In genomic region chr3:39180546-39181346, GRCh38 we compare ENCODE assay signal across 8 cellular contexts. TPM values are rescaled to one million over a fixed set of nuclear protein-coding genes. Genes with fewer than 3 reads are reported as not detected.
DNase-seq lines count a peak whose midpoint lies in the region; ATAC-seq and TF ChIP-seq lines count a peak whose summit lies in the region.

No MANE protein-coding gene starts in this region.

- peak; percentile 72 to 86 for ATAC-seq in activated naive CD4-positive, alpha-beta T cell treated with anti-CD3 and anti-CD28 coated beads, Interleukin-2, amount 50 U/mL, for 72 hours
- ATAC-seq in Right ventricle myocardium superior (ENCODE audit: poor library complexity), result peak; percentile 87

- peaks cover 8 to 9% of the 10 kb centered on the region in 2 donors for H3K36me3 Mint-ChIP-seq in activated naive CD4-positive, alpha-beta T cell treated with anti-CD3 and anti-CD28 coated beads, Interleukin-2, amount 50 U/mL, for 72 hours

- H3K36me3 ChIP-seq in HEK293 (ENCODE audit: control insufficient read depth in 2 of 2, insufficient read depth in 1 of 2, low read length in 2 of 2) (no peaks in the 10 kb centered on the region), ovary (no peaks in the 10 kb centered on the region), thymus (ENCODE audit: control insufficient read depth, insufficient read depth) (no peaks in the 10 kb centered on the region)

- 3 to 4% (median 4%) methylated on average over 53 to 64 of the region's 64 CpGs for WGBS in ovary, 3 donors
- WGBS in thymus, result 3% methylated on average over 64 of the region's 64 CpGs

- H3K4me1 ChIP-seq in HEK293 (ENCODE audit: control insufficient read depth, insufficient read depth, low read length), result no peaks in the 10 kb centered on the region; the same call in 1 of the 2 replicates
- H3K4me1 ChIP-seq in ovary (ENCODE audit: insufficient read depth), result peaks cover 7% of the 10 kb centered on the region
- H3K4me1 ChIP-seq in thymus (ENCODE audit: control insufficient read depth, insufficient read depth, low read length), result peaks cover 45% of the 10 kb centered on the region

- TF ChIP-seq EP300 in ovary (IDR thresholded peaks at IDR 0.05), result no peak

- CTCF ChIA-PET in HEK293 (lab: Yijun Ruan, JAX), result interaction anchor here (0.9 kb wide), 1 partner anchor 107 kb away, joined by 4 read pairs; no protein-coding TSS in a partner anchor

- POLR2A ChIA-PET in HEK293 (lab: Yijun Ruan, JAX), result no interaction called here

- H3K9me3 Mint-ChIP-seq in activated naive CD4-positive, alpha-beta T cell treated with anti-CD3 and anti-CD28 coated beads, Interleukin-2, amount 50 U/mL, for 72 hours, result peaks cover 5 to 10% of the 10 kb centered on the region in 2 donors

- no peak overlapping the region for H3K27ac ChIP-seq in HEK293 (ENCODE audit: extremely low read depth, low read depth, low read length)
- peak overlapping the region in 1 of 2 donors; percentile 68 for H3K27ac ChIP-seq in ovary
- peak overlapping the region; percentile 54 for H3K27ac ChIP-seq in thymus (ENCODE audit: low read depth)

- peak; percentile 85 for DNase-seq in ELR (ENCODE audit: low read depth)
- peak; percentile 63 for DNase-seq in MV-4-11 (lab: John Stamatoyannopoulos, UW)
- DNase-seq in SKM-1 (lab: John Stamatoyannopoulos, UW; ENCODE audit: unreplicated experiment), result peak; percentile 50
- DNase-seq in activated naive CD4-positive, alpha-beta T cell treated with anti-CD3 and anti-CD28 coated beads, Interleukin-2, amount 50 U/mL, for 72 hours (ENCODE audit: low spot score in 2 of 2), result peak; percentile 85 to 92
- peak; percentile 96 for DNase-seq in Right ventricle myocardium superior
- peak; percentile 90 to 95 (median 92) for DNase-seq in ovary

- TF ChIP-seq CTCF in HEK293 (tag by site-specific recombination; IDR thresholded peaks at IDR 0.05) (no peak), ovary (IDR thresholded peaks at IDR 0.05) (peak in 1 of 3 donors; percentile 18)

- no peaks in the 10 kb centered on the region for H3K27me3 ChIP-seq in ovary
- H3K27me3 ChIP-seq in thymus (ENCODE audit: control insufficient read depth, insufficient read depth), result no peaks in the 10 kb centered on the region

- TF ChIP-seq POLR2A in ovary (IDR thresholded peaks at IDR 0.05), result peak; percentile 21

- H3K27ac Mint-ChIP-seq in activated naive CD4-positive, alpha-beta T cell treated with anti-CD3 and anti-CD28 coated beads, Interleukin-2, amount 50 U/mL, for 72 hours, result peak overlapping the region; percentile 92 to 93

- H3K9me3 ChIP-seq in HEK293 (ENCODE audit: control insufficient read depth, insufficient read depth, low read depth, low read length), result no peaks in the 10 kb centered on the region
- no peaks in the 10 kb centered on the region for H3K9me3 ChIP-seq in ovary
- no peaks in the 10 kb centered on the region for H3K9me3 ChIP-seq in thymus (ENCODE audit: control insufficient read depth)

- intact Hi-C loops in Right ventricle myocardium superior (cut with DNase I), result loop anchor here (2.0 kb wide), 1 partner anchor 30 kb away; no protein-coding TSS in a partner anchor
- intact Hi-C loops in ovary (cut with DNase I), result loop anchor here in 1 of 4 donors (5.0 kb wide), 1 partner anchor 73 kb away; the partner anchor contains the start of genes GORASP1 and TTC21A

- H3K4me3 ChIP-seq in HEK293 (ENCODE audit: low read depth, low read length) (peak overlapping the region; percentile 35), ovary (peak overlapping the region; percentile 32), thymus (ENCODE audit: low read length) (peak overlapping the region; percentile 43)

TF ChIP-seq in HEK293, 187 proteins besides CTCF, POLR2A, EP300 and RAD21 (continues in another document):
- TF ChIP-seq TRIM28 (IDR thresholded peaks at IDR 0.05; ENCODE audit: borderline replicate concordance, low read length) (no peak), ZNF311 (tag by site-specific recombination; IDR thresholded peaks at IDR 0.05; ENCODE audit: borderline replicate concordance) (no peak), ZNF600 (tag by site-specific recombination; IDR thresholded peaks at IDR 0.05) (peak; percentile 96), ZNF335 (tag by site-specific recombination; conservative IDR thresholded peaks at IDR 0.05) (peak; percentile 94), ZNF248 (tag by site-specific recombination; IDR thresholded peaks at IDR 0.05) (no peak), ZSCAN5A (tag by site-specific recombination; IDR thresholded peaks at IDR 0.05) (no peak), ZFHX2 (tag by site-specific recombination; conservative IDR thresholded peaks at IDR 0.05) (peak; percentile 64), ZNF585B (tag by site-specific recombination; IDR thresholded peaks at IDR 0.05) (no peak), ZNF777 (tag by site-specific recombination; IDR thresholded peaks at IDR 0.05; ENCODE audit: borderline replicate concordance) (0 out of 2 replicates have a peak, but pooled peaks have one; percentile 44), GFI1B (tag by site-specific recombination; IDR thresholded peaks at IDR 0.05) (no peak), ZEB2 (tag by site-specific recombination; IDR thresholded peaks at IDR 0.05) (no peak), SP3 (tag by site-specific recombination; IDR thresholded peaks at IDR 0.05) (0 out of 2 replicates have a peak, but pooled peaks have one; percentile 30), ZSCAN30 (tag by site-specific recombination; IDR thresholded peaks at IDR 0.05) (no peak), ZNF140 (tag by site-specific recombination; IDR thresholded peaks at IDR 0.05) (no peak), ZNF423 (tag by site-specific recombination; IDR thresholded peaks at IDR 0.05) (no peak), ZNF23 (tag by site-specific recombination; IDR thresholded peaks at IDR 0.05; ENCODE audit: borderline replicate concordance) (no peak), MYNN (tag by site-specific recombination; IDR thresholded peaks at IDR 0.05; ENCODE audit: borderline replicate concordance) (peak; percentile 43; the same call in 1 of the 2 replicates), ZNF239 (tag by site-specific recombination; IDR thresholded peaks at IDR 0.05) (no peak), INSM2 (tag by site-specific recombination; IDR thresholded peaks at IDR 0.05) (no peak), EGR2 (tag by site-specific recombination; IDR thresholded peaks at IDR 0.05; ENCODE audit: low read depth) (no peak), ZNF341 (tag by site-specific recombination; IDR thresholded peaks at IDR 0.05; ENCODE audit: low read depth) (peak; percentile 90), ZNF169 (tag by site-specific recombination; IDR thresholded peaks at IDR 0.05) (no peak), ZNF324 (tag by site-specific recombination; IDR thresholded peaks at IDR 0.05) (no peak), MEIS1 (CRISPR knock-in tag; IDR thresholded peaks at IDR 0.05; ENCODE audit: borderline replicate concordance) (no peak), KLF10 (tag by site-specific recombination; IDR thresholded peaks at IDR 0.05) (0 out of 2 replicates have a peak, but pooled peaks have one; percentile 17), ZNF555 (tag by site-specific recombination; conservative IDR thresholded peaks at IDR 0.05) (no peak)

RNA-seq across cellular contexts. Expression of gene XIRP1, which starts 11.6 kb away (rescaled TPM):
- total RNA-seq in activated naive CD4-positive, alpha-beta T cell treated with anti-CD3 and anti-CD28 coated beads, Interleukin-2, amount 50 U/mL, for 72 hours, result 1 to 10 TPM in 1 of 2 donors, under 1 TPM in 1; 0.14 to 4.1 TPM
- 249 TPM for total RNA-seq in Right ventricle myocardium superior
- total RNA-seq in ovary, result under 1 TPM in 2 of 7 donors, not detected in 5; 0.10 to 0.11 TPM
- polyA plus RNA-seq in ovary, result under 1 TPM; 0.04 to 0.13 TPM
- polyA plus RNA-seq in thymus, result 1.1 TPM

RNA-seq across cellular contexts. Expression of gene CSRNP1, which starts 27.4 kb away (rescaled TPM):
- total RNA-seq in activated naive CD4-positive, alpha-beta T cell treated with anti-CD3 and anti-CD28 coated beads, Interleukin-2, amount 50 U/mL, for 72 hours, result 10 to 100 TPM; 72.9 to 87.1 TPM
- total RNA-seq in Right ventricle myocardium superior (11.4 TPM), ovary (100 to 1,000 TPM in 2 of 7 donors, 10 to 100 TPM in 5; 22.4 to 118 (median 54.9) TPM)
- polyA plus RNA-seq in ovary (10 to 100 TPM in 1 of 2 donors, 1 to 10 TPM in 1; 6.5 to 24.7 TPM), thymus (26.1 TPM)

Comparison
In these comparisons a context has a peak if more than half of its experiments do, and no peak if none do; other contexts are left out.
1. RNA of gene XIRP1, which starts 11.6 kb away (total RNA-seq): 249 TPM in Right ventricle myocardium superior (single experiment); 0.14 to 4.1 TPM in activated naive CD4-positive, alpha-beta T cell treated with anti-CD3 and anti-CD28 coated beads, Interleukin-2, amount 50 U/mL, for 72 hours and 0.10 to 0.11 TPM in ovary; every median in the first group is over 10 times any median in the second.
2. Peak in every context shown above with its lines, with median percentiles within 50 percentile points of each other: DNase-seq and H3K4me3 ChIP-seq.